10 cellular contexts compared by ENCODE assay signal in the genomic region with DNA sequence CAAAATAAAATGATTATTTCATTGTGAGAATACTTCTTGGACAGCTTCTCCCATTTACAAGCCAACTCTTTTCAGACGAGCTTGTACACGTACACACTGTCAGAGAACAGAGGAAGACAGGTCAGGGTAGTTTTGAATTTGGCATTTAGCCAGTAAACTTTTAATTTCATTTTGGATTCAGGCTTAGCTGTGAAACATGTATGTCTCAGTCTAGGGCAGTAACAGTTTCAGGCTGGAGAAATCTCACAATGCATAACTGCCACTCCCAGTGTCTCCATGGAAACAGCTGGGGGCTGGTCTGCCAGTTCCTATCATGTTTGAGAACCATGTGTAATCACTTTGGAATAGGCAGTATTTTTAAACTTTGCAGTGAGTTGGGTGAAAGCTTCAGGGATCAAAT. TPM values are rescaled to one million over a fixed set of nuclear protein-coding genes. Genes with fewer than 3 reads are reported as not detected.
DNase-seq lines count a peak whose midpoint lies in the region; ATAC-seq, FAIRE-seq and TF ChIP-seq lines count a peak whose summit lies in the region.
"Had no signal": no experiment of that assay in that cellular context is flagged by ENCODE, and none has a peak within 500 bp of the region (broad histone marks: within the 10 kb centered on the region; RNA-seq: fewer than 3 reads in every experiment).

No MANE protein-coding gene starts in this region.

- POLR2A ChIA-PET in K562 (lab: Yijun Ruan, JAX): interaction anchor here (1.7 kb wide), 1 partner anchor 13 kb away, joined by 3 read pairs; no protein-coding TSS in a partner anchor

- in situ Hi-C loops in K562 (cut with MboI): no loop called here

- no peak overlapping the region for H3K9ac ChIP-seq in K562 (ENCODE audit: insufficient read depth in 1 of 2, low read depth in 2 of 2, low read length in 2 of 2)

- no peak for TF ChIP-seq RAD21 in K562 (CRISPR knock-in tag; conservative IDR thresholded peaks at IDR 0.05 in 1 of 2, IDR thresholded peaks at IDR 0.05 in 1 of 2)

- peak; percentile 72 for FAIRE-seq in K562 (lab: Jason Lieb, UNC)

- H3K4me1 ChIP-seq in K562 (replicated peaks in 1 of 2; ENCODE audit: control insufficient read depth in 2 of 2, insufficient read depth in 2 of 2, low read length in 2 of 2): peaks cover 0 to 3% of the 10 kb centered on the region in 2 experiments; a peak in 2 of 5 replicates

- ATAC-seq in K562: peak; percentile 79
- no peak for ATAC-seq in GM19395 (IDR thresholded peaks at IDR 0.05; ENCODE audit: unreplicated experiment)

- no peak for TF ChIP-seq EP300 in K562 (IDR thresholded peaks at IDR 0.05; ENCODE audit: low read length)

- no peaks in the 10 kb centered on the region for H3K27me3 ChIP-seq in MG63
- H3K27me3 ChIP-seq in K562 (ENCODE audit: control insufficient read depth in 2 of 2, insufficient read depth in 2 of 2, low read length in 2 of 2): peaks cover 33 to 34% of the 10 kb centered on the region in 2 experiments
- H3K27me3 ChIP-seq: neutrophil, SJSA1 had no signal

- no peaks in the 10 kb centered on the region for H3K79me2 ChIP-seq in K562 (ENCODE audit: control insufficient read depth, insufficient read depth, low read length)

- BruUV-seq in K562 (replicated peaks; lab: Mats Ljungman, UMichigan): no TSS peak

- TF ChIP-seq POLR2A in K562 (conservative IDR thresholded peaks at IDR 0.05): no peak

- H4K20me1 ChIP-seq in K562 (replicated peaks; ENCODE audit: control insufficient read depth, insufficient read depth, low read length): no peaks in the 10 kb centered on the region

- DNase-seq in MG63: peak; percentile 21
- peak; percentile 45 to 56 (median 50) for DNase-seq in K562 (ENCODE audit: extremely low read depth in 1 of 4, low spot score in 3 of 4)
- DNase-seq in hepatic stellate cell (ENCODE audit: low spot score): peak; percentile 51
- peak; percentile 45 for DNase-seq in superior temporal gyrus (ENCODE audit: extremely low spot score)
- DNase-seq in NCI-H446 (lab: John Stamatoyannopoulos, UW): no peak
- DNase-seq in NCI-H1694 treated with DMSO at 0.1 percent for 48 hours (lab: John Stamatoyannopoulos, UW): no peak
- DNase-seq: NCI-H1092 treated with DMSO at 0.1 percent for 48 hours had no signal

- H2AFZ ChIP-seq in K562 (ENCODE audit: low read depth, low read length): no peak overlapping the region

- no peak overlapping the region for H3K27ac ChIP-seq in K562 (ENCODE audit: extremely low read depth, low read depth, low read length)
- H3K27ac ChIP-seq: neutrophil, SJSA1 had no signal

- no peak overlapping the region for H3K4me2 ChIP-seq in K562 (ENCODE audit: insufficient read depth, low read length)

- no peaks in the 10 kb centered on the region for H3K36me3 ChIP-seq in MG63
- H3K36me3 ChIP-seq in K562 (ENCODE audit: control insufficient read depth, insufficient read depth, low read length): no peaks in the 10 kb centered on the region
- H3K36me3 ChIP-seq: neutrophil, SJSA1 had no signal

- H3K4me3 ChIP-seq in MG63 (no peak overlapping the region), K562 (no peak overlapping the region)
- H3K4me3 ChIP-seq: SJSA1 had no signal

- H3K9me3 ChIP-seq in MG63 (no peaks in the 10 kb centered on the region), K562 (replicated peaks; ENCODE audit: control insufficient read depth, insufficient read depth, low read depth, low read length) (no peaks in the 10 kb centered on the region)
- H3K9me3 ChIP-seq: neutrophil, SJSA1 had no signal

- no peaks in the 10 kb centered on the region for H3K9me1 ChIP-seq in K562 (ENCODE audit: control insufficient read depth, insufficient read depth, low read length)

- CTCF ChIA-PET in K562 (lab: Yijun Ruan, JAX; ENCODE audit: low intra/inter-chr PET ratio): no interaction called here

- intact Hi-C loops in K562 (cut with micrococcal nuclease): no loop called here

- WGBS in K562 (ENCODE audit: insufficient coverage, low coverage, missing lambda C conversion rate): 4% methylated on average over 2 of the region's 2 CpGs

- no peak for TF ChIP-seq CTCF in K562 (IDR thresholded peaks at IDR 0.05 in 2 of 3, conservative IDR thresholded peaks at IDR 0.05 in 1 of 3; ENCODE audit: insufficient read depth in 2 of 3, low read depth in 1 of 3, low read length in 3 of 3)

TF ChIP-seq in K562, 482 proteins besides CTCF, POLR2A, EP300 and RAD21 (continues in another document):
- no peak for TF ChIP-seq NFYB (IDR thresholded peaks at IDR 0.05; ENCODE audit: extremely low read depth, insufficient read length)
- no peak for TF ChIP-seq FOXP1 (CRISPR knock-in tag; IDR thresholded peaks at IDR 0.05)
- TF ChIP-seq ZNF124 (CRISPR knock-in tag; IDR thresholded peaks at IDR 0.05): no peak
- TF ChIP-seq RFX1 (IDR thresholded peaks at IDR 0.05): peak; percentile 88
- TF ChIP-seq, protein P1, sequence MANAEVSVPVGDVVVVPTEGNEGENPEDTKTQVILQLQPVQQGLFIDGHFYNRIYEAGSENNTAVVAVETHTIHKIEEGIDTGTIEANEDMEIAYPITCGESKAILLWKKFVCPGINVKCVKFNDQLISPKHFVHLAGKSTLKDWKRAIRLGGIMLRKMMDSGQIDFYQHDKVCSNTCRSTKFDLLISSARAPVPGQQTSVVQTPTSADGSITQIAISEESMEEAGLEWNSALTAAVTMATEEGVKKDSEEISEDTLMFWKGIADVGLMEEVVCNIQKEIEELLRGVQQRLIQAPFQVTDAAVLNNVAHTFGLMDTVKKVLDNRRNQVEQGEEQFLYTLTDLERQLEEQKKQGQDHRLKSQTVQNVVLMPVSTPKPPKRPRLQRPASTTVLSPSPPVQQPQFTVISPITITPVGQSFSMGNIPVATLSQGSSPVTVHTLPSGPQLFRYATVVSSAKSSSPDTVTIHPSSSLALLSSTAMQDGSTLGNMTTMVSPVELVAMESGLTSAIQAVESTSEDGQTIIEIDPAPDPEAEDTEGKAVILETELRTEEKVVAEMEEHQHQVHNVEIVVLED (CRISPR knock-in tag; IDR thresholded peaks at IDR 0.05): no peak
- no peak for TF ChIP-seq SMAD4 (CRISPR knock-in tag; conservative IDR thresholded peaks at IDR 0.05)
- no peak for TF ChIP-seq HMG20B (CRISPR knock-in tag; IDR thresholded peaks at IDR 0.05)
- TF ChIP-seq, protein P2, sequence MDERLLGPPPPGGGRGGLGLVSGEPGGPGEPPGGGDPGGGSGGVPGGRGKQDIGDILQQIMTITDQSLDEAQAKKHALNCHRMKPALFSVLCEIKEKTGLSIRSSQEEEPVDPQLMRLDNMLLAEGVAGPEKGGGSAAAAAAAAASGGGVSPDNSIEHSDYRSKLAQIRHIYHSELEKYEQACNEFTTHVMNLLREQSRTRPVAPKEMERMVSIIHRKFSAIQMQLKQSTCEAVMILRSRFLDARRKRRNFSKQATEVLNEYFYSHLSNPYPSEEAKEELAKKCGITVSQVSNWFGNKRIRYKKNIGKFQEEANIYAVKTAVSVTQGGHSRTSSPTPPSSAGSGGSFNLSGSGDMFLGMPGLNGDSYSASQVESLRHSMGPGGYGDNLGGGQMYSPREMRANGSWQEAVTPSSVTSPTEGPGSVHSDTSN (CRISPR knock-in tag; IDR thresholded peaks at IDR 0.05; ENCODE audit: low read depth): peak; percentile 57
- TF ChIP-seq, protein P2 (tag; conservative IDR thresholded peaks at IDR 0.05; ENCODE audit: low read depth): peak; percentile 79
- TF ChIP-seq, protein P3, sequence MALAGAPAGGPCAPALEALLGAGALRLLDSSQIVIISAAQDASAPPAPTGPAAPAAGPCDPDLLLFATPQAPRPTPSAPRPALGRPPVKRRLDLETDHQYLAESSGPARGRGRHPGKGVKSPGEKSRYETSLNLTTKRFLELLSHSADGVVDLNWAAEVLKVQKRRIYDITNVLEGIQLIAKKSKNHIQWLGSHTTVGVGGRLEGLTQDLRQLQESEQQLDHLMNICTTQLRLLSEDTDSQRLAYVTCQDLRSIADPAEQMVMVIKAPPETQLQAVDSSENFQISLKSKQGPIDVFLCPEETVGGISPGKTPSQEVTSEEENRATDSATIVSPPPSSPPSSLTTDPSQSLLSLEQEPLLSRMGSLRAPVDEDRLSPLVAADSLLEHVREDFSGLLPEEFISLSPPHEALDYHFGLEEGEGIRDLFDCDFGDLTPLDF (CRISPR knock-in tag; IDR thresholded peaks at IDR 0.05): no peak
- no peak for TF ChIP-seq DNMT1 (IDR thresholded peaks at IDR 0.05)
- TF ChIP-seq ZNF212 (CRISPR knock-in tag; IDR thresholded peaks at IDR 0.05): no peak
- TF ChIP-seq GABPB2 (CRISPR knock-in tag; conservative IDR thresholded peaks at IDR 0.05): no peak
- TF ChIP-seq YY1 (IDR thresholded peaks at IDR 0.05; ENCODE audit: borderline replicate concordance in 1 of 3, control insufficient read depth in 1 of 3, extremely low read depth in 1 of 3, insufficient read depth in 3 of 3, insufficient read length in 1 of 3, insufficient replicate concordance in 2 of 3, low read depth in 1 of 3, low read length in 2 of 3): no peak

RNA-seq across cellular contexts. Expression of a gene that starts 22.0 kb away (rescaled TPM):
- 125 and 191 TPM in 2 replicates for total RNA-seq in MG63 (2014; rRNA removed; shearing (Covaris generic); ENCODE audit: low replicate concordance)
- total RNA-seq in K562 (2011; cell fraction: chromatin; rRNA removed; ENCODE audit: low replicate concordance): 91.7 and 174 TPM in 2 replicates
- 37.5 and 45.5 TPM in 2 replicates for total RNA-seq in K562 (2011; cell fraction: nucleolus; rRNA removed)
- total RNA-seq in K562 (2011; cell fraction: nucleoplasm; rRNA removed): 95.0 and 184 TPM in 2 replicates
- total RNA-seq in K562 (2014; rRNA removed) (107 and 114 TPM in 2 replicates), K562 (2014; rRNA removed; fragmentation: Illumina TruSeq; extraction: Trizol) (123 and 145 TPM in 2 replicates), K562 (2015; rRNA removed; fragmentation: Illumina TruSeq; extraction: Trizol) (118 and 128 TPM in 2 replicates), K562 (2021) (129 and 142 TPM in 2 replicates)
- polyA plus RNA-seq in K562 (2011; rRNA removed) (127 and 141 TPM in 2 replicates), K562 (2014; fragmentation: Illumina TruSeq; extraction: Trizol) (170 and 215 TPM in 2 replicates), K562 (2014; fragmentation: Nextera tagmentation; extraction: Ambion mirVana) (10 to 100 TPM; 20.4 to 61.0 TPM), K562 (2014; rRNA removed) (91.1 and 92.9 TPM in 2 replicates)
- polyA plus RNA-seq in K562 (2011; cell fraction: cytosol; rRNA removed): 173 and 191 TPM in 2 replicates
- 121 and 146 TPM in 2 replicates for polyA plus RNA-seq in K562 (2011; cell fraction: nucleus; rRNA removed)
- polyA plus RNA-seq in K562 (2012): 66.4 and 69.4 TPM in 2 replicates
- polyA minus RNA-seq in K562 (2011; rRNA and poly(A)+ RNA removed): 390 and 459 TPM in 2 replicates
- polyA minus RNA-seq in K562 (2011; cell fraction: cytosol; rRNA and poly(A)+ RNA removed): 157 and 234 TPM in 2 replicates
- polyA minus RNA-seq in K562 (2011; cell fraction: nucleus; rRNA and poly(A)+ RNA removed): 111 and 169 TPM in 2 replicates

Comparison
In these comparisons a context has a peak if more than half of its experiments do, and no peak if none do; other contexts are left out.
1. DNase-seq: peak in MG63 (single experiment), K562 (4 of 4), hepatic stellate cell (single experiment) and superior temporal gyrus (single experiment); none in NCI-H446 (0 of 2) and NCI-H1694 treated with DMSO at 0.1 percent for 48 hours (single experiment).